Comparison of ENCODE assay signal across 1 cellular context in genomic region chr6:114569643-114570042, GRCh38.
TF ChIP-seq lines count a peak whose summit lies in the region.

No MANE protein-coding gene starts in this region.

TF ChIP-seq in H1, 55 proteins besides CTCF, POLR2A, EP300 and RAD21 (continued from another document):
- TF ChIP-seq RBBP5 (IDR thresholded peaks at IDR 0.05; ENCODE audit: borderline replicate concordance, low read depth, low read length) = no peak
- TF ChIP-seq, protein P1, sequence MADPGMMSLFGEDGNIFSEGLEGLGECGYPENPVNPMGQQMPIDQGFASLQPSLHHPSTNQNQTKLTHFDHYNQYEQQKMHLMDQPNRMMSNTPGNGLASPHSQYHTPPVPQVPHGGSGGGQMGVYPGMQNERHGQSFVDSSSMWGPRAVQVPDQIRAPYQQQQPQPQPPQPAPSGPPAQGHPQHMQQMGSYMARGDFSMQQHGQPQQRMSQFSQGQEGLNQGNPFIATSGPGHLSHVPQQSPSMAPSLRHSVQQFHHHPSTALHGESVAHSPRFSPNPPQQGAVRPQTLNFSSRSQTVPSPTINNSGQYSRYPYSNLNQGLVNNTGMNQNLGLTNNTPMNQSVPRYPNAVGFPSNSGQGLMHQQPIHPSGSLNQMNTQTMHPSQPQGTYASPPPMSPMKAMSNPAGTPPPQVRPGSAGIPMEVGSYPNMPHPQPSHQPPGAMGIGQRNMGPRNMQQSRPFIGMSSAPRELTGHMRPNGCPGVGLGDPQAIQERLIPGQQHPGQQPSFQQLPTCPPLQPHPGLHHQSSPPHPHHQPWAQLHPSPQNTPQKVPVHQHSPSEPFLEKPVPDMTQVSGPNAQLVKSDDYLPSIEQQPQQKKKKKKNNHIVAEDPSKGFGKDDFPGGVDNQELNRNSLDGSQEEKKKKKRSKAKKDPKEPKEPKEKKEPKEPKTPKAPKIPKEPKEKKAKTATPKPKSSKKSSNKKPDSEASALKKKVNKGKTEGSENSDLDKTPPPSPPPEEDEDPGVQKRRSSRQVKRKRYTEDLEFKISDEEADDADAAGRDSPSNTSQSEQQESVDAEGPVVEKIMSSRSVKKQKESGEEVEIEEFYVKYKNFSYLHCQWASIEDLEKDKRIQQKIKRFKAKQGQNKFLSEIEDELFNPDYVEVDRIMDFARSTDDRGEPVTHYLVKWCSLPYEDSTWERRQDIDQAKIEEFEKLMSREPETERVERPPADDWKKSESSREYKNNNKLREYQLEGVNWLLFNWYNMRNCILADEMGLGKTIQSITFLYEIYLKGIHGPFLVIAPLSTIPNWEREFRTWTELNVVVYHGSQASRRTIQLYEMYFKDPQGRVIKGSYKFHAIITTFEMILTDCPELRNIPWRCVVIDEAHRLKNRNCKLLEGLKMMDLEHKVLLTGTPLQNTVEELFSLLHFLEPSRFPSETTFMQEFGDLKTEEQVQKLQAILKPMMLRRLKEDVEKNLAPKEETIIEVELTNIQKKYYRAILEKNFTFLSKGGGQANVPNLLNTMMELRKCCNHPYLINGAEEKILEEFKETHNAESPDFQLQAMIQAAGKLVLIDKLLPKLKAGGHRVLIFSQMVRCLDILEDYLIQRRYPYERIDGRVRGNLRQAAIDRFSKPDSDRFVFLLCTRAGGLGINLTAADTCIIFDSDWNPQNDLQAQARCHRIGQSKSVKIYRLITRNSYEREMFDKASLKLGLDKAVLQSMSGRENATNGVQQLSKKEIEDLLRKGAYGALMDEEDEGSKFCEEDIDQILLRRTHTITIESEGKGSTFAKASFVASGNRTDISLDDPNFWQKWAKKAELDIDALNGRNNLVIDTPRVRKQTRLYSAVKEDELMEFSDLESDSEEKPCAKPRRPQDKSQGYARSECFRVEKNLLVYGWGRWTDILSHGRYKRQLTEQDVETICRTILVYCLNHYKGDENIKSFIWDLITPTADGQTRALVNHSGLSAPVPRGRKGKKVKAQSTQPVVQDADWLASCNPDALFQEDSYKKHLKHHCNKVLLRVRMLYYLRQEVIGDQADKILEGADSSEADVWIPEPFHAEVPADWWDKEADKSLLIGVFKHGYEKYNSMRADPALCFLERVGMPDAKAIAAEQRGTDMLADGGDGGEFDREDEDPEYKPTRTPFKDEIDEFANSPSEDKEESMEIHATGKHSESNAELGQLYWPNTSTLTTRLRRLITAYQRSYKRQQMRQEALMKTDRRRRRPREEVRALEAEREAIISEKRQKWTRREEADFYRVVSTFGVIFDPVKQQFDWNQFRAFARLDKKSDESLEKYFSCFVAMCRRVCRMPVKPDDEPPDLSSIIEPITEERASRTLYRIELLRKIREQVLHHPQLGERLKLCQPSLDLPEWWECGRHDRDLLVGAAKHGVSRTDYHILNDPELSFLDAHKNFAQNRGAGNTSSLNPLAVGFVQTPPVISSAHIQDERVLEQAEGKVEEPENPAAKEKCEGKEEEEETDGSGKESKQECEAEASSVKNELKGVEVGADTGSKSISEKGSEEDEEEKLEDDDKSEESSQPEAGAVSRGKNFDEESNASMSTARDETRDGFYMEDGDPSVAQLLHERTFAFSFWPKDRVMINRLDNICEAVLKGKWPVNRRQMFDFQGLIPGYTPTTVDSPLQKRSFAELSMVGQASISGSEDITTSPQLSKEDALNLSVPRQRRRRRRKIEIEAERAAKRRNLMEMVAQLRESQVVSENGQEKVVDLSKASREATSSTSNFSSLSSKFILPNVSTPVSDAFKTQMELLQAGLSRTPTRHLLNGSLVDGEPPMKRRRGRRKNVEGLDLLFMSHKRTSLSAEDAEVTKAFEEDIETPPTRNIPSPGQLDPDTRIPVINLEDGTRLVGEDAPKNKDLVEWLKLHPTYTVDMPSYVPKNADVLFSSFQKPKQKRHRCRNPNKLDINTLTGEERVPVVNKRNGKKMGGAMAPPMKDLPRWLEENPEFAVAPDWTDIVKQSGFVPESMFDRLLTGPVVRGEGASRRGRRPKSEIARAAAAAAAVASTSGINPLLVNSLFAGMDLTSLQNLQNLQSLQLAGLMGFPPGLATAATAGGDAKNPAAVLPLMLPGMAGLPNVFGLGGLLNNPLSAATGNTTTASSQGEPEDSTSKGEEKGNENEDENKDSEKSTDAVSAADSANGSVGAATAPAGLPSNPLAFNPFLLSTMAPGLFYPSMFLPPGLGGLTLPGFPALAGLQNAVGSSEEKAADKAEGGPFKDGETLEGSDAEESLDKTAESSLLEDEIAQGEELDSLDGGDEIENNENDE (IDR thresholded peaks at IDR 0.05; ENCODE audit: insufficient replicate concordance, low read length) = no peak
- TF ChIP-seq YY1 (IDR thresholded peaks at IDR 0.05; ENCODE audit: low read depth, low read length) = no peak
- no peak for TF ChIP-seq MAFK (IDR thresholded peaks at IDR 0.05; ENCODE audit: low read depth, low read length)
- TF ChIP-seq TCF12 (IDR thresholded peaks at IDR 0.05; ENCODE audit: low read depth, low read length) = no peak
